ENCODE assay signal across 19 cellular contexts in the genomic region with DNA sequence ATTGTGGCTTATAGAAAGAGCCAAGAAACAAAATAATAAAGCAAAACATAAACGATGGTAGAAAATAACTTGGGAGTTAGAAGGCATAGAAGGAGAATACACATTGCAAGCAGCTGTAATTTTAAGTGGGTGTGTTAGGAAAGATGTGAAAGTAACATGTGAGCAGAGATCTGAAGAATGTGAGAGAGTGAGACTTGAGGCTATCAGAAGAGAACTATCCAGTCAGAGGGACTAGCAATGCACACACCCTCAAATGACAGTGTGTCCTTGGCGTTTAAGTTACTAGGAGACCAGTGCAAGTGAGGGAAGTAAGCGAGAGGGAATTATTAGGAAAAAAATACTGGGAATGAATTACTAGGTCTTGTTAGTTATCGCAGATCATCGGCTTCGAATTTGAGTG.
A peak's percentile ranks its signal among the peaks of the same experiment; 100 is the strongest.
DNase-seq lines count a peak whose midpoint lies in the region; ATAC-seq, FAIRE-seq and TF ChIP-seq lines count a peak whose summit lies in the region.
"Had no signal": no experiment of that assay in that cellular context is flagged by ENCODE, and none has a peak within 500 bp of the region (broad histone marks: within the 10 kb centered on the region; RNA-seq: fewer than 3 reads in every experiment).

No MANE protein-coding gene starts in this region.

- no peaks in the 10 kb centered on the region for H3K4me1 ChIP-seq in IMR-90 (ENCODE audit: control insufficient read depth, insufficient read depth, low read length)
- no peaks in the 10 kb centered on the region for H3K4me1 ChIP-seq in fibroblast of lung (ENCODE audit: control insufficient read depth, extremely low read depth, insufficient read depth, low read length)
- H3K4me1 ChIP-seq in osteoblast (ENCODE audit: insufficient read depth, low read length): peaks cover 2% of the 10 kb centered on the region
- no peaks in the 10 kb centered on the region for H3K4me1 ChIP-seq in small intestine (ENCODE audit: control insufficient read depth in 2 of 2, insufficient read depth in 1 of 2, low read depth in 1 of 2, low read length in 1 of 2)
- H3K4me1 ChIP-seq: A549 had no signal

- BruUV-seq in IMR-90 (replicated peaks; lab: Mats Ljungman, UMichigan): no TSS peak

- H2AK5ac ChIP-seq in IMR-90 (ENCODE audit: low read depth, low read length): no peak overlapping the region

- H2BK20ac ChIP-seq in IMR-90 (ENCODE audit: low read depth, low read length): no peak overlapping the region

- no peak overlapping the region for H2BK15ac ChIP-seq in IMR-90 (ENCODE audit: low read depth, low read length)

- H3K4me2 ChIP-seq in IMR-90 (ENCODE audit: low read depth, low read length) (peak overlapping the region; percentile 59; the same call in 1 of the 2 replicates), fibroblast of lung (ENCODE audit: extremely low read depth, insufficient read depth, low read length) (no peak overlapping the region), osteoblast (ENCODE audit: insufficient read depth, low read length) (no peak overlapping the region)
- H3K4me2 ChIP-seq: A549 had no signal

- H3K4ac ChIP-seq in IMR-90 (ENCODE audit: low read depth, low read length): no peak overlapping the region

- no peak for FAIRE-seq in small intestine (lab: Jason Lieb, UNC)
- FAIRE-seq: A549, G401.6, HepG2 had no signal

- 60% methylated on average over 1 of the region's 6 CpGs; no CpG with 5 or more reads in 1 of the 2 experiments for WGBS in IMR-90 (ENCODE audit: extremely low coverage in 2 of 2, insufficient read length in 1 of 2), 2 experiments
- 64 to 74% (median 73%) methylated on average over 6 of the region's 6 CpGs for WGBS in small intestine, 3 donors

- H3K79me2 ChIP-seq in fibroblast of lung (ENCODE audit: control insufficient read depth, insufficient read depth, low read length): no peaks in the 10 kb centered on the region
- no peaks in the 10 kb centered on the region for H3K79me2 ChIP-seq in osteoblast (ENCODE audit: insufficient read depth, low read length)

- ATAC-seq in IMR-90 (ENCODE audit: low read depth) (peak; percentile 63), GM21515 (IDR thresholded peaks at IDR 0.05; ENCODE audit: unreplicated experiment) (no peak)
- ATAC-seq: A549, HepG2 had no signal

- H3K9ac ChIP-seq in IMR-90 (ENCODE audit: low read depth, low read length) (no peak overlapping the region), fibroblast of lung (ENCODE audit: insufficient read depth, low read length) (no peak overlapping the region)

- TF ChIP-seq CTCF in IMR-90 (conservative IDR thresholded peaks at IDR 0.05; ENCODE audit: low read depth, low read length) (no peak), fibroblast of lung (conservative IDR thresholded peaks at IDR 0.05 in 1 of 2, IDR thresholded peaks at IDR 0.05 in 1 of 2; ENCODE audit: low read depth in 1 of 2, low read length in 2 of 2) (no peak), osteoblast (IDR thresholded peaks at IDR 0.05; ENCODE audit: extremely low read depth, low read depth, low read length) (no peak)

- intact Hi-C loops in IMR-90 (cut with micrococcal nuclease): loop anchor here (10.0 kb wide), 3 partner anchors 653 to 963 kb away; no protein-coding TSS in a partner anchor

- H4K5ac ChIP-seq in IMR-90 (ENCODE audit: low read depth, low read length): no peak overlapping the region

- POLR2A ChIA-PET in IMR-90 (lab: Charles Lee; ENCODE audit: unreplicated experiment): no interaction called here

- no peak overlapping the region for H3K23ac ChIP-seq in IMR-90 (ENCODE audit: low read depth, low read length)

- H3K9me3 ChIP-seq in IMR-90 (ENCODE audit: control insufficient read depth, insufficient read depth, low read length): 0 out of 2 replicates have a peak, but pooled peaks cover 1% of the 10 kb centered on the region
- H3K9me3 ChIP-seq in fibroblast of lung (ENCODE audit: control insufficient read depth, insufficient read depth, low read depth, low read length): no peaks in the 10 kb centered on the region
- H3K9me3 ChIP-seq in osteoblast (ENCODE audit: low read depth, low read length): no peaks in the 10 kb centered on the region
- no peaks in the 10 kb centered on the region for H3K9me3 ChIP-seq in small intestine (ENCODE audit: control insufficient read depth, low read depth)
- H3K9me3 ChIP-seq: A549 had no signal

- no peak overlapping the region for H2BK5ac ChIP-seq in IMR-90 (ENCODE audit: low read depth, low read length, poor library complexity, severe bottlenecking)

- H3K36me3 ChIP-seq in IMR-90 (ENCODE audit: control insufficient read depth, insufficient read depth, low read length) (no peaks in the 10 kb centered on the region), fibroblast of lung (ENCODE audit: control insufficient read depth, insufficient read depth, low read length) (no peaks in the 10 kb centered on the region), osteoblast (ENCODE audit: insufficient read depth, low read length) (no peaks in the 10 kb centered on the region), small intestine (ENCODE audit: control insufficient read depth in 2 of 2, insufficient read depth in 2 of 2, low read length in 2 of 2) (no peaks in the 10 kb centered on the region)

- CTCF ChIA-PET in IMR-90 (lab: Yijun Ruan, JAX): no interaction called here

- H3K4me3 ChIP-seq in IMR-90 (ENCODE audit: insufficient read depth, low read depth, low read length) (no peak overlapping the region), fibroblast of lung (replicated peaks in 1 of 4; ENCODE audit: control extremely low read depth in 1 of 4, insufficient read depth in 1 of 4, low read depth in 3 of 4, low read length in 4 of 4) (no peak overlapping the region), osteoblast (ENCODE audit: insufficient read depth, low read length) (no peak overlapping the region), small intestine (ENCODE audit: low read depth in 1 of 2, low read length in 2 of 2) (no peak overlapping the region)
- H3K4me3 ChIP-seq: A549 had no signal

- DNase-seq in AG20443 (ENCODE audit: low spot score) (peak; percentile 26), IMR-90 (peak; percentile 12), fibroblast of lung (ENCODE audit: low read depth in 2 of 2) (peak in 1 of 2 donors; percentile 8), osteoblast (ENCODE audit: insufficient read length, low spot score, missing footprints) (peak; percentile 31), NCI-H146 (lab: John Stamatoyannopoulos, UW) (no peak), small intestine (no peak), germinal center (ENCODE audit: low spot score) (no peak)
- DNase-seq: AML-193, DMS79 treated with DMSO at 0.1 percent for 48 hours, GOT3, KG1, MV-4-11, NCI-H1930, NCI-H345, NCI-H524 treated with DMSO at 0.1 percent for 48 hours had no signal

- no peak overlapping the region for H2AK9ac ChIP-seq in IMR-90 (replicated peaks; ENCODE audit: low read depth, low read length, poor library complexity)

- H2BK120ac ChIP-seq in IMR-90 (ENCODE audit: low read depth, low read length): no peak overlapping the region

- H2AFZ ChIP-seq in IMR-90 (replicated peaks; ENCODE audit: low read length, poor library complexity) (no peak overlapping the region), fibroblast of lung (ENCODE audit: low read length) (peak overlapping the region; percentile 21), osteoblast (ENCODE audit: low read length) (no peak overlapping the region)

- H3K56ac ChIP-seq in IMR-90 (ENCODE audit: extremely low read depth, insufficient read depth, low read length): no peak overlapping the region

- TF ChIP-seq POLR2A in IMR-90 (IDR thresholded peaks at IDR 0.05; ENCODE audit: low read depth, low read length): no peak

- no peaks in the 10 kb centered on the region for H3K27me3 ChIP-seq in IMR-90 (ENCODE audit: control insufficient read depth, insufficient read depth, low read length)
- H3K27me3 ChIP-seq in fibroblast of lung (ENCODE audit: control insufficient read depth, insufficient read depth, low read length): no peaks in the 10 kb centered on the region
- H3K27me3 ChIP-seq in osteoblast (ENCODE audit: insufficient read depth, low read length): no peaks in the 10 kb centered on the region
- H3K27me3 ChIP-seq in small intestine (ENCODE audit: control insufficient read depth in 2 of 2, insufficient read depth in 2 of 2, low read length in 2 of 2): no peaks in the 10 kb centered on the region

- no peak overlapping the region for H4K91ac ChIP-seq in IMR-90 (ENCODE audit: insufficient read depth, low read depth, low read length)

- H3K14ac ChIP-seq in IMR-90 (replicated peaks; ENCODE audit: low read depth, low read length): no peak overlapping the region

- dilution Hi-C loops in IMR-90 (cut with HindIII; ENCODE audit: low sequenced_read_pairs, unreplicated experiment): no loop called here

- no peaks in the 10 kb centered on the region for H4K20me1 ChIP-seq in IMR-90 (ENCODE audit: insufficient read depth, low read length)
- no peaks in the 10 kb centered on the region for H4K20me1 ChIP-seq in fibroblast of lung (ENCODE audit: control insufficient read depth, extremely low read depth, insufficient read depth, low read length)
- no peaks in the 10 kb centered on the region for H4K20me1 ChIP-seq in osteoblast (ENCODE audit: insufficient read depth, low read length)

- no peaks in the 10 kb centered on the region for H3K9me1 ChIP-seq in IMR-90 (ENCODE audit: insufficient read depth, low read length)

- H3K79me1 ChIP-seq in IMR-90 (ENCODE audit: low read depth in 1 of 2, low read length in 2 of 2): no peaks in the 10 kb centered on the region

- H3K27ac ChIP-seq in IMR-90 (ENCODE audit: insufficient read depth, low read length) (no peak overlapping the region), fibroblast of lung (ENCODE audit: insufficient read depth, low read length) (no peak overlapping the region), osteoblast (ENCODE audit: low read depth, low read length) (no peak overlapping the region), small intestine (ENCODE audit: low read depth in 1 of 2, low read length in 1 of 2) (no peak overlapping the region)
- H3K27ac ChIP-seq: A549 had no signal

- no peak overlapping the region for H4K8ac ChIP-seq in IMR-90 (ENCODE audit: low read depth in 2 of 2, low read length in 2 of 2)

- H3K18ac ChIP-seq in IMR-90 (ENCODE audit: low read depth, low read length): no peak overlapping the region

- no peak for TF ChIP-seq RAD21 in IMR-90 (IDR thresholded peaks at IDR 0.05; ENCODE audit: low read length)

- in situ Hi-C loops in IMR-90 (cut with MboI; ENCODE audit: low sequenced_read_pairs): no loop called here

TF ChIP-seq in IMR-90, 13 proteins besides CTCF, POLR2A, EP300 and RAD21 (continues in another document):
- TF ChIP-seq, protein P1, sequence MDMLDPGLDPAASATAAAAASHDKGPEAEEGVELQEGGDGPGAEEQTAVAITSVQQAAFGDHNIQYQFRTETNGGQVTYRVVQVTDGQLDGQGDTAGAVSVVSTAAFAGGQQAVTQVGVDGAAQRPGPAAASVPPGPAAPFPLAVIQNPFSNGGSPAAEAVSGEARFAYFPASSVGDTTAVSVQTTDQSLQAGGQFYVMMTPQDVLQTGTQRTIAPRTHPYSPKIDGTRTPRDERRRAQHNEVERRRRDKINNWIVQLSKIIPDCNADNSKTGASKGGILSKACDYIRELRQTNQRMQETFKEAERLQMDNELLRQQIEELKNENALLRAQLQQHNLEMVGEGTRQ (IDR thresholded peaks at IDR 0.05; ENCODE audit: low read depth, low read length): no peak
- no peak for TF ChIP-seq BHLHE40 (IDR thresholded peaks at IDR 0.05; ENCODE audit: low read depth, low read length)
- no peak for TF ChIP-seq FOS (IDR thresholded peaks at IDR 0.05; ENCODE audit: low read depth, low read length)
- no peak for TF ChIP-seq MAFK (IDR thresholded peaks at IDR 0.05; ENCODE audit: low read depth, low read length)

Comparison
In these comparisons a context has a peak if more than half of its experiments do, and no peak if none do; other contexts are left out.
1. DNase-seq: peak in AG20443 (single experiment), IMR-90 (single experiment) and osteoblast (single experiment); none in NCI-H146 (single experiment), small intestine (single experiment) and germinal center (single experiment).